Comparison of ENCODE assay signal across 8 cellular contexts in genomic region chr11:65477271-65478029, GRCh38. TPM values are rescaled to one million over a fixed set of nuclear protein-coding genes. Genes with fewer than 3 reads are reported as not detected.
A peak's percentile ranks its signal among the peaks of the same experiment; 100 is the strongest.
DNase-seq lines count a peak whose midpoint lies in the region; ATAC-seq and TF ChIP-seq lines count a peak whose summit lies in the region.

No MANE protein-coding gene starts in this region.

- peak; percentile 74 for ATAC-seq in GM18502 (IDR thresholded peaks at IDR 0.05; ENCODE audit: poor library complexity, unreplicated experiment)
- peak; percentile 79 for ATAC-seq in HG02970 (IDR thresholded peaks at IDR 0.05; ENCODE audit: low FRiP score, unreplicated experiment)
- peak; percentile 90 for ATAC-seq in sciatic nerve

- in situ Hi-C loops in astrocyte of the cerebellum (cut with HindIII; ENCODE audit: low sequenced_read_pairs), result no loop called here

- peak overlapping the region; percentile 72 for H3K4me3 ChIP-seq in astrocyte of the cerebellum (ENCODE audit: low read depth, low read length)

- intact Hi-C loops in sciatic nerve (cut with DNase I), result no loop called here

- DNase-seq in NCI-H2029 treated with DMSO at 0.1 percent for 48 hours (lab: John Stamatoyannopoulos, UW) (peak; percentile 69), T1000 (lab: John Stamatoyannopoulos, UW) (peak; percentile 87), astrocyte of the cerebellum (ENCODE audit: low read depth) (no peak), hippocampal formation (lab: John Stamatoyannopoulos, UW) (peak; percentile 96 to 97), sciatic nerve (ENCODE audit: low spot score) (peak; percentile 98), cortex of kidney (lab: John Stamatoyannopoulos, UW) (no peak)

- TF ChIP-seq CTCF in astrocyte of the cerebellum (IDR thresholded peaks at IDR 0.05; ENCODE audit: low read depth, low read length, missing control alignments), result no peak

RNA-seq across cellular contexts. Expression of gene MALAT1, which starts 21.4 kb away (rescaled TPM):
- 14,857 TPM for total RNA-seq in sciatic nerve

RNA-seq across cellular contexts. Expression of gene SCYL1, which starts 47.4 kb away (rescaled TPM):
- 64.0 TPM for total RNA-seq in sciatic nerve

RNA-seq across cellular contexts. Expression of gene NEAT1, which starts 54.9 kb away (rescaled TPM):
- total RNA-seq in sciatic nerve, result 1,255 TPM

Comparison
In these comparisons a context has a peak if more than half of its experiments do, and no peak if none do; other contexts are left out.
1. DNase-seq: peak in NCI-H2029 treated with DMSO at 0.1 percent for 48 hours (single experiment), T1000 (single experiment), hippocampal formation (2 of 2) and sciatic nerve (single experiment); none in astrocyte of the cerebellum (single experiment) and cortex of kidney (single experiment).
2. Peak in every context shown above with its lines, with median percentiles within 50 percentile points of each other: ATAC-seq.